Comparison of ENCODE assay signal across 8 cellular contexts in the genomic region with DNA sequence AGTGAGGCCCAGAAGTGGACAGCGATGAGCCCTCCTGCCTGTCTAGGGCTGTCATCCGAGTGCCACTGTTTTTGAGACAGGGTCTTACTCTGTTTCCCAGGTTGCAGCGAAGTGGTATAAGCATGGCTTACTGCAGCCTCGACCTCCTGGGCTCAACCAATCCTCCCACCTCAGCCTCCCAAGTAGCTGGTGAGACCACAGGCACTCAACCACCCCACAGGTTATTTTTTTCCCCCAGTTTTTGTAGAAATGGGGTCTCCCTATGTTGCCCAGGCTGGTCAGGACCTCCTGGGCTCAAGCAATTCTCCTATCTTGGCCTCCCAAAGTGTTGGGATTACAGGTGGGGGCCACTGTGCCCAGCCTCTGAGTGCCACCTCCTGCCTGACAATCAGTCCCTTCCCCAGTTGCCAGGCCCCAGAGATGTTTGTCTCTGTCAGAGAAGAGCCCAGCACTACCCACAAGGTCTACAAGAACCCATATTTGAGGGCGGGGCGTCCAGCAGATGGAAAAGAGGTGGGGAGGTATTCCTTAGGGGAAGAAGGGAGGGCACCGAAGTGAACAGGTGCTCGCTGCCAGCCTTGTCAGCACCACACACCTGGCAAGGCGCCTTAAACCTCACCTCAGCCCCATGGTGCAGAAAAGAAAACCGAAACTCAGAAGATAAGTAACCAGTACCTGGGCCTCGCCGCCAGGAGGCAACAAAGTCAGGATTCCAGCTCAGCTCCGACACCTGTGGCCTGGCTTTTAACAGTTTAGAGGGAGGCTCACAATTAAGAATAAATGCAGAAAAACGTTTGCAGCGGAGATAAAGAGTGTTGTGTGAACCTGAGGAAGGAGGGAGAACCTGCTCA.
DNase-seq lines count a peak whose midpoint lies in the region; ATAC-seq and TF ChIP-seq lines count a peak whose summit lies in the region.

No MANE protein-coding gene starts in this region.

- BruUV-seq in PC-3 (replicated peaks; lab: Mats Ljungman, UMichigan): no TSS peak

- POLR2A ChIA-PET in activated CD8-positive, alpha-beta T cell treated with anti-CD3 and anti-CD28 coated beads for 36 hours (lab: Charles Lee): no interaction called here
- POLR2A ChIA-PET in PC-3 (lab: Charles Lee; ENCODE audit: unreplicated experiment): interaction anchor here (0.6 kb wide), 1 partner anchor 9 kb away, joined by 5 read pairs; no protein-coding TSS in a partner anchor

- DNase-seq in COLO668 (lab: John Stamatoyannopoulos, UW; ENCODE audit: unreplicated experiment) (peak; percentile 62), lower lobe of right lung (peak; percentile 68), NCI-H1105 (lab: John Stamatoyannopoulos, UW) (no peak), aorta (no peak), PC-3 (no peak), T1000 (lab: John Stamatoyannopoulos, UW) (no peak)
- DNase-seq in activated CD8-positive, alpha-beta T cell treated with anti-CD3 and anti-CD28 coated beads for 36 hours: peak; percentile 20

- H3K36me3 ChIP-seq in lower lobe of right lung: no peaks in the 10 kb centered on the region
- no peaks in the 10 kb centered on the region for H3K36me3 ChIP-seq in aorta (ENCODE audit: control insufficient read depth in 1 of 2, insufficient read depth in 2 of 2, low read length in 1 of 2)
- H3K36me3 ChIP-seq in PC-3 (ENCODE audit: low read depth, low read length): no peaks in the 10 kb centered on the region

- H3K27me3 Mint-ChIP-seq in activated CD8-positive, alpha-beta T cell treated with anti-CD3 and anti-CD28 coated beads for 36 hours: no peaks in the 10 kb centered on the region

- CTCF ChIA-PET in activated CD8-positive, alpha-beta T cell treated with anti-CD3 and anti-CD28 coated beads for 36 hours (lab: Charles Lee): no interaction called here
- CTCF ChIA-PET in PC-3 (lab: Charles Lee): no interaction called here

- H3K27ac ChIP-seq in lower lobe of right lung: no peak overlapping the region
- no peak overlapping the region for H3K27ac ChIP-seq in aorta (ENCODE audit: low read depth in 1 of 2, low read length in 2 of 2)
- H3K27ac ChIP-seq in PC-3 (ENCODE audit: low read length): no peak overlapping the region

- H3K4me3 Mint-ChIP-seq in activated CD8-positive, alpha-beta T cell treated with anti-CD3 and anti-CD28 coated beads for 36 hours: no peak overlapping the region

- TF ChIP-seq CTCF in activated CD8-positive, alpha-beta T cell treated with anti-CD3 and anti-CD28 coated beads for 36 hours (IDR thresholded peaks at IDR 0.05): no peak
- peak; percentile 36 for TF ChIP-seq CTCF in lower lobe of right lung (IDR thresholded peaks at IDR 0.05)
- TF ChIP-seq CTCF in PC-3 (conservative IDR thresholded peaks at IDR 0.05; ENCODE audit: low read depth, low read length): no peak

- no peak overlapping the region for H3K9ac ChIP-seq in PC-3 (ENCODE audit: low read length)

- no peaks in the 10 kb centered on the region for H3K79me2 ChIP-seq in PC-3 (ENCODE audit: low read length)

- 87 to 90% methylated on average over 15 of the region's 15 CpGs for WGBS in aorta, 2 donors

- no peaks in the 10 kb centered on the region for H3K4me1 Mint-ChIP-seq in activated CD8-positive, alpha-beta T cell treated with anti-CD3 and anti-CD28 coated beads for 36 hours (ENCODE audit: low read depth)

- no peak overlapping the region for H2AFZ ChIP-seq in PC-3 (ENCODE audit: low read length)

- H3K36me3 Mint-ChIP-seq in activated CD8-positive, alpha-beta T cell treated with anti-CD3 and anti-CD28 coated beads for 36 hours (ENCODE audit: low read depth): no peaks in the 10 kb centered on the region

- H3K9me3 Mint-ChIP-seq in activated CD8-positive, alpha-beta T cell treated with anti-CD3 and anti-CD28 coated beads for 36 hours: no peaks in the 10 kb centered on the region

- no peak overlapping the region for H3K27ac Mint-ChIP-seq in activated CD8-positive, alpha-beta T cell treated with anti-CD3 and anti-CD28 coated beads for 36 hours

- ATAC-seq in HG02798 (IDR thresholded peaks at IDR 0.05; ENCODE audit: poor library complexity, unreplicated experiment): peak; percentile 76
- peak; percentile 62 for ATAC-seq in activated CD8-positive, alpha-beta T cell treated with anti-CD3 and anti-CD28 coated beads for 36 hours
- peak; percentile 77 to 88 for ATAC-seq in lower lobe of right lung
- no peak for ATAC-seq in aorta (ENCODE audit: low FRiP score)
- ATAC-seq in PC-3: no peak

- no peaks in the 10 kb centered on the region for H3F3A ChIP-seq in PC-3 (ENCODE audit: low read length, unreplicated experiment)

- H3K9me3 ChIP-seq in lower lobe of right lung: no peaks in the 10 kb centered on the region
- H3K9me3 ChIP-seq in aorta (ENCODE audit: control insufficient read depth, low read length): no peaks in the 10 kb centered on the region
- no peaks in the 10 kb centered on the region for H3K9me3 ChIP-seq in PC-3 (ENCODE audit: low read length)

- H3K27me3 ChIP-seq in lower lobe of right lung (ENCODE audit: low read depth) (no peaks in the 10 kb centered on the region), aorta (ENCODE audit: control insufficient read depth in 1 of 2, insufficient read depth in 2 of 2, low read length in 1 of 2) (no peaks in the 10 kb centered on the region), PC-3 (ENCODE audit: low read length) (no peaks in the 10 kb centered on the region)

- H3K9me2 ChIP-seq in PC-3 (replicated peaks; ENCODE audit: low read length): no peaks in the 10 kb centered on the region

- H3K4me3 ChIP-seq in lower lobe of right lung: no peak overlapping the region
- no peak overlapping the region for H3K4me3 ChIP-seq in aorta (ENCODE audit: low read length in 2 of 2)
- no peak overlapping the region for H3K4me3 ChIP-seq in PC-3 (ENCODE audit: low read length)

- H3K4me2 ChIP-seq in PC-3 (ENCODE audit: low read length): no peak overlapping the region

- H3K4me1 ChIP-seq in lower lobe of right lung: no peaks in the 10 kb centered on the region
- H3K4me1 ChIP-seq in aorta (ENCODE audit: control insufficient read depth in 1 of 2, insufficient read depth in 2 of 2, low read length in 2 of 2): no peaks in the 10 kb centered on the region
- no peaks in the 10 kb centered on the region for H3K4me1 ChIP-seq in PC-3 (ENCODE audit: insufficient read depth, low read length)

- H4K20me1 ChIP-seq in PC-3 (ENCODE audit: low read length): no peaks in the 10 kb centered on the region

- intact Hi-C loops in activated CD8-positive, alpha-beta T cell treated with anti-CD3 and anti-CD28 coated beads for 36 hours (cut with micrococcal nuclease): no loop called here
- intact Hi-C loops in lower lobe of right lung (cut with DNase I) (no loop called here), aorta (cut with DNase I) (no loop called here), PC-3 (cut with micrococcal nuclease) (no loop called here)

Comparison
In these comparisons a context has a peak if more than half of its experiments do, and no peak if none do; other contexts are left out.
1. DNase-seq: peak in COLO668 (single experiment), activated CD8-positive, alpha-beta T cell treated with anti-CD3 and anti-CD28 coated beads for 36 hours (single experiment) and lower lobe of right lung (single experiment); none in NCI-H1105 (single experiment), aorta (0 of 2), PC-3 (single experiment) and T1000 (single experiment).
2. ATAC-seq: peak in HG02798 (single experiment), activated CD8-positive, alpha-beta T cell treated with anti-CD3 and anti-CD28 coated beads for 36 hours (single experiment) and lower lobe of right lung (2 of 2); none in aorta (single experiment) and PC-3 (single experiment).